ENCODE assay signal across 18 cellular contexts in genomic region chr17:30219833-30220232, GRCh38. TPM values are rescaled to one million over a fixed set of nuclear protein-coding genes. Genes with fewer than 3 reads are reported as not detected.
"Had no signal": no experiment of that assay in that cellular context is flagged by ENCODE, and none has a peak within 500 bp of the region (broad histone marks: within the 10 kb centered on the region; RNA-seq: fewer than 3 reads in every experiment).

No MANE protein-coding gene starts in this region.

- H3K27ac ChIP-seq: esophagus squamous epithelium, gastroesophageal sphincter, sigmoid colon, skin epidermis, tibial artery, upper lobe of right lung, vagina had no signal

- DNase-seq: effector memory CD8-positive, alpha-beta T cell; esophagus squamous epithelium; foreskin fibroblast; glutamatergic neuron; immature natural killer cell; left ventricle myocardium superior; mesendoderm; naive thymus-derived CD4-positive, alpha-beta T cell; nephron progenitor cell; sigmoid colon; stimulated activated CD4-positive, alpha-beta T cell treated with anti-CD3 and anti-CD28 coated beads, Interleukin-4, amount 100 ng/mL, for 1 hour; tibial artery; upper lobe of right lung had no signal

- H3K36me3 ChIP-seq: gastroesophageal sphincter, sigmoid colon, tibial artery, upper lobe of right lung, vagina had no signal

- H3K4me3 ChIP-seq: esophagus squamous epithelium, gastroesophageal sphincter, sigmoid colon, skin epidermis, tibial artery, upper lobe of right lung, vagina had no signal

- H3K4me1 ChIP-seq: gastroesophageal sphincter, sigmoid colon, tibial artery, upper lobe of right lung, vagina had no signal

- H3K27me3 ChIP-seq: esophagus squamous epithelium, gastroesophageal sphincter, sigmoid colon, tibial artery, upper lobe of right lung, vagina had no signal

- H3K9me3 ChIP-seq: esophagus squamous epithelium, gastroesophageal sphincter, sigmoid colon, tibial artery, upper lobe of right lung, vagina had no signal

- ATAC-seq: effector memory CD8-positive, alpha-beta T cell; gastroesophageal sphincter; left ventricle myocardium superior; naive thymus-derived CD4-positive, alpha-beta T cell; upper lobe of right lung had no signal

- FAIRE-seq: keratinocyte had no signal

RNA-seq across cellular contexts. Expression of gene SLC6A4, which starts 15.7 kb away (rescaled TPM):
- total RNA-seq: epithelial cell of proximal tubule, left ventricle myocardium superior had no signal
- polyA plus RNA-seq: keratinocyte had no signal
